Comparison of ENCODE assay signal across 28 cellular contexts in the genomic region with DNA sequence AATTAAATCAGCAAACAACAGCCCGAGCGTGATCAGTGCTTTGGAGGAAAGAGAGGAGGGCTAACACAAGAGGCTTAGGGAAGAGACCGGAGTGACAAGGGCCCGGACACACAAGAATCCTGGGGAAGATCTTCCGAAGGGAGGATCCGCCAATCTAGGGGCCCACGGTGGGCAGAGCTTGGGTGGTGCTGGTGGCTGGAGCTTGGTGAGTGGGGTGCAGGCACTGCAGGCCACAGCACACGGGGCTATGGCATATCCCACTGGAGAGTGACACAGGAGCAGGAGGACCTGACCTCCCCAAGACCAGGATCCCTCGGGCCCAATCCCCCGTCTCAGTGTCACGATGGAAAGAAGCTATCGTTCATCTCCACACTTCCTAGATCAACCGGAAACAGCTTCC.
"Had no signal": no experiment of that assay in that cellular context is flagged by ENCODE, and none has a peak within 500 bp of the region (broad histone marks: within the 10 kb centered on the region; RNA-seq: fewer than 3 reads in every experiment).

No MANE protein-coding gene starts in this region.

- H3K4me3 Mint-ChIP-seq: activated CD4-positive, alpha-beta memory T cell treated with anti-CD3 and anti-CD28 coated beads, Interleukin-2, amount 10 ng/mL, durations not matched to agents 7 days and 5 days; activated CD4-positive, alpha-beta T cell treated with anti-CD3 and anti-CD28 coated beads, Interleukin-2, amount 10 ng/mL, durations not matched to agents 7 days and 5 days; activated naive CD4-positive, alpha-beta T cell treated with anti-CD3 and anti-CD28 coated beads for 36 hours; activated naive CD4-positive, alpha-beta T cell treated with anti-CD3 and anti-CD28 coated beads, Interleukin-2, amount 50 U/mL, for 24 hours; activated naive CD8-positive, alpha-beta T cell treated with anti-CD3 and anti-CD28 coated beads, Interleukin-2, amount 10 ng/mL, durations not matched to agents 7 days and 5 days; activated T-cell treated with anti-CD3 and anti-CD28 coated beads, Interleukin-2, amount 50 U/mL, for 24 hours; activated T-cell treated with anti-CD3 and anti-CD28 coated beads, Interleukin-2, amount 50 U/mL, for 72 hours; brain; dendritic cell treated with granulocyte-macrophage colony-stimulating factor and Interleukin-4, amounts not matched to agents 40 ng/mL and 50 ng/mL, for 4 days; effector memory CD8-positive, alpha-beta T cell had no signal

- H3K9me3 ChIP-seq: ascending aorta, breast epithelium, esophagus muscularis mucosa, gastrocnemius medialis had no signal

- H3K4me1 ChIP-seq: ascending aorta, breast epithelium, esophagus muscularis mucosa, foreskin keratinocyte, gastrocnemius medialis had no signal

- H3K27ac Mint-ChIP-seq: activated CD4-positive, alpha-beta memory T cell treated with anti-CD3 and anti-CD28 coated beads, Interleukin-2, amount 10 ng/mL, durations not matched to agents 7 days and 5 days; activated CD4-positive, alpha-beta T cell treated with anti-CD3 and anti-CD28 coated beads, Interleukin-2, amount 10 ng/mL, durations not matched to agents 7 days and 5 days; activated naive CD4-positive, alpha-beta T cell treated with anti-CD3 and anti-CD28 coated beads for 36 hours; activated naive CD4-positive, alpha-beta T cell treated with anti-CD3 and anti-CD28 coated beads, Interleukin-2, amount 50 U/mL, for 24 hours; activated naive CD8-positive, alpha-beta T cell treated with anti-CD3 and anti-CD28 coated beads, Interleukin-2, amount 10 ng/mL, durations not matched to agents 7 days and 5 days; activated T-cell treated with anti-CD3 and anti-CD28 coated beads, Interleukin-2, amount 50 U/mL, for 24 hours; activated T-cell treated with anti-CD3 and anti-CD28 coated beads, Interleukin-2, amount 50 U/mL, for 72 hours; brain; dendritic cell treated with granulocyte-macrophage colony-stimulating factor and Interleukin-4, amounts not matched to agents 40 ng/mL and 50 ng/mL, for 4 days; effector memory CD8-positive, alpha-beta T cell had no signal

- H3K36me3 Mint-ChIP-seq: activated naive CD4-positive, alpha-beta T cell treated with anti-CD3 and anti-CD28 coated beads, Interleukin-2, amount 50 U/mL, for 24 hours; activated naive CD8-positive, alpha-beta T cell treated with anti-CD3 and anti-CD28 coated beads, Interleukin-2, amount 10 ng/mL, durations not matched to agents 7 days and 5 days had no signal

- H3K27me3 ChIP-seq: ascending aorta, breast epithelium, cardiac muscle cell, dorsolateral prefrontal cortex, esophagus muscularis mucosa, foreskin keratinocyte, gastrocnemius medialis had no signal

- H3K4me1 Mint-ChIP-seq: activated CD4-positive, alpha-beta memory T cell treated with anti-CD3 and anti-CD28 coated beads, Interleukin-2, amount 10 ng/mL, durations not matched to agents 7 days and 5 days; activated CD4-positive, alpha-beta T cell treated with anti-CD3 and anti-CD28 coated beads, Interleukin-2, amount 10 ng/mL, durations not matched to agents 7 days and 5 days; activated naive CD4-positive, alpha-beta T cell treated with anti-CD3 and anti-CD28 coated beads, Interleukin-2, amount 50 U/mL, for 24 hours; activated naive CD8-positive, alpha-beta T cell treated with anti-CD3 and anti-CD28 coated beads, Interleukin-2, amount 10 ng/mL, durations not matched to agents 7 days and 5 days had no signal

- H3K9me3 Mint-ChIP-seq: activated CD4-positive, alpha-beta memory T cell treated with anti-CD3 and anti-CD28 coated beads, Interleukin-2, amount 10 ng/mL, durations not matched to agents 7 days and 5 days; activated CD4-positive, alpha-beta T cell treated with anti-CD3 and anti-CD28 coated beads, Interleukin-2, amount 10 ng/mL, durations not matched to agents 7 days and 5 days; activated naive CD4-positive, alpha-beta T cell treated with anti-CD3 and anti-CD28 coated beads for 36 hours; activated naive CD4-positive, alpha-beta T cell treated with anti-CD3 and anti-CD28 coated beads, Interleukin-2, amount 50 U/mL, for 24 hours; activated naive CD8-positive, alpha-beta T cell treated with anti-CD3 and anti-CD28 coated beads, Interleukin-2, amount 10 ng/mL, durations not matched to agents 7 days and 5 days; activated T-cell treated with anti-CD3 and anti-CD28 coated beads, Interleukin-2, amount 50 U/mL, for 24 hours; activated T-cell treated with anti-CD3 and anti-CD28 coated beads, Interleukin-2, amount 50 U/mL, for 72 hours; brain; dendritic cell treated with granulocyte-macrophage colony-stimulating factor and Interleukin-4, amounts not matched to agents 40 ng/mL and 50 ng/mL, for 4 days had no signal

- H3K4me3 ChIP-seq: ascending aorta, breast epithelium, cardiac muscle cell, coronary artery, dorsolateral prefrontal cortex, esophagus muscularis mucosa, gastrocnemius medialis had no signal

- ATAC-seq: activated T-cell treated with anti-CD3 and anti-CD28 coated beads, Interleukin-2, amount 50 U/mL, for 72 hours; effector memory CD8-positive, alpha-beta T cell; foreskin keratinocyte; gastrocnemius medialis had no signal

- H3K27me3 Mint-ChIP-seq: activated CD4-positive, alpha-beta memory T cell treated with anti-CD3 and anti-CD28 coated beads, Interleukin-2, amount 10 ng/mL, durations not matched to agents 7 days and 5 days; activated CD4-positive, alpha-beta T cell treated with anti-CD3 and anti-CD28 coated beads, Interleukin-2, amount 10 ng/mL, durations not matched to agents 7 days and 5 days; activated naive CD4-positive, alpha-beta T cell treated with anti-CD3 and anti-CD28 coated beads, Interleukin-2, amount 50 U/mL, for 24 hours; activated naive CD8-positive, alpha-beta T cell treated with anti-CD3 and anti-CD28 coated beads, Interleukin-2, amount 10 ng/mL, durations not matched to agents 7 days and 5 days; activated T-cell treated with anti-CD3 and anti-CD28 coated beads, Interleukin-2, amount 50 U/mL, for 24 hours; dendritic cell treated with granulocyte-macrophage colony-stimulating factor and Interleukin-4, amounts not matched to agents 40 ng/mL and 50 ng/mL, for 4 days; effector memory CD8-positive, alpha-beta T cell had no signal

- H3K36me3 ChIP-seq: breast epithelium, cardiac muscle cell, esophagus muscularis mucosa, gastrocnemius medialis had no signal

- H3K27ac ChIP-seq: ascending aorta, breast epithelium, cardiac muscle cell, coronary artery, dorsolateral prefrontal cortex, esophagus muscularis mucosa, foreskin keratinocyte, gastrocnemius medialis had no signal

- DNase-seq: activated CD4-positive, alpha-beta memory T cell treated with anti-CD3 and anti-CD28 coated beads, Interleukin-2, amount 10 ng/mL, durations not matched to agents 7 days and 5 days; activated CD4-positive, alpha-beta T cell treated with anti-CD3 and anti-CD28 coated beads for 4 hours; activated CD4-positive, alpha-beta T cell treated with anti-CD3 and anti-CD28 coated beads, Interleukin-2, amount 10 ng/mL, durations not matched to agents 7 days and 5 days; activated CD4-positive, alpha-beta T cell treated with anti-CD3 and anti-CD28 coated beads, Interleukin-2, amount 50 U/mL, for 4 hours; activated CD4-positive, CD25-positive, alpha-beta regulatory T cell; activated CD4-positive, CD25-positive, alpha-beta regulatory T cell treated with anti-CD3 and anti-CD28 coated beads, Interleukin-2, amount 50 U/mL, for 72 hours; activated CD8-positive, alpha-beta memory T cell treated with anti-CD3 and anti-CD28 coated beads, Interleukin-2, amount 50 U/mL, for 48 hours; activated naive CD4-positive, alpha-beta T cell treated with anti-CD3 and anti-CD28 coated beads for 36 hours; activated naive CD8-positive, alpha-beta T cell treated with anti-CD3 and anti-CD28 coated beads, Interleukin-2, amount 10 ng/mL, durations not matched to agents 7 days and 5 days; activated T-cell treated with anti-CD3 and anti-CD28 coated beads for 4 hours; activated T-cell treated with anti-CD3 and anti-CD28 coated beads, Interleukin-2, amount 50 U/mL, for 24 hours; activated T-cell treated with anti-CD3 and anti-CD28 coated beads, Interleukin-2, amount 50 U/mL, for 72 hours; central memory CD4-positive, alpha-beta T cell; cerebellar nuclear complex; effector memory CD8-positive, alpha-beta T cell; erythroblast; foreskin keratinocyte; gastrocnemius medialis; T-helper 2 cell had no signal
